Comparison of ENCODE assay signal across 1 cellular context in genomic region chr7:74028321-74028812, GRCh38.
TF ChIP-seq lines count a peak whose summit lies in the region.

No MANE protein-coding gene starts in this region.

TF ChIP-seq in IMR-90, 13 proteins besides CTCF, POLR2A, EP300 and RAD21:
- no peak for TF ChIP-seq MXI1 (IDR thresholded peaks at IDR 0.05; ENCODE audit: borderline replicate concordance, low read depth, low read length)
- TF ChIP-seq CHD1 (IDR thresholded peaks at IDR 0.05; ENCODE audit: low read depth, low read length) = no peak
- no peak for TF ChIP-seq NFE2L2 (IDR thresholded peaks at IDR 0.05; ENCODE audit: low read depth, low read length)
- no peak for TF ChIP-seq FOS (IDR thresholded peaks at IDR 0.05; ENCODE audit: low read depth, low read length)
- TF ChIP-seq MAFK (IDR thresholded peaks at IDR 0.05; ENCODE audit: low read depth, low read length) = no peak
- TF ChIP-seq USF2 (IDR thresholded peaks at IDR 0.05; ENCODE audit: low read depth, low read length) = no peak
- no peak for TF ChIP-seq BHLHE40 (IDR thresholded peaks at IDR 0.05; ENCODE audit: low read depth, low read length)
- no peak for TF ChIP-seq ELK1 (IDR thresholded peaks at IDR 0.05; ENCODE audit: borderline replicate concordance, low read depth, low read length)
- TF ChIP-seq RCOR1 (IDR thresholded peaks at IDR 0.05; ENCODE audit: insufficient replicate concordance, low read length) = no peak
